ENCODE assay signal across 8 cellular contexts in the genomic region with DNA sequence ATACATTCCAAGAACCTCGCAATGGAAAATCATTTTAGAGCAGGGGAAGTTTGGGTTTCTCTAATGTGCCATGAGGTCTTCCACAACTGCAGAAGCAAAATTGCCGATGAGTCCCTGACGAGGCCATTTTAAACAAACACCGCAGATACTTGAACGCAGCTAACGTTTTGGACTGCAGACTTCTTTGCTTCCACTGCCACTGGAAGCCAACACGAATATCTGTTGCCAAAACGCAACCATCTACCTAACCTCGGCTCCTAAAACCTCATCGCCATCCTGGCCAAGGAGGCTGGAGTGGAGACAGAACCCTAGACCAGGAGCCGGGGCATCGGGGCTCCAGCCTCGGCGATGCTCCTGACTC. TPM values are rescaled to one million over a fixed set of nuclear protein-coding genes. Genes with fewer than 3 reads are reported as not detected.
DNase-seq lines count a peak whose midpoint lies in the region; ATAC-seq and TF ChIP-seq lines count a peak whose summit lies in the region.

No MANE protein-coding gene starts in this region.

- peaks cover 42% of the 10 kb centered on the region for H3K4me1 ChIP-seq in body of pancreas

- CTCF ChIA-PET in activated naive CD4-positive, alpha-beta T cell treated with anti-CD3 and anti-CD28 coated beads, Interleukin-2, amount 10 ng/mL, durations not matched to agents 7 days and 5 days (lab: Charles Lee): interaction anchor here (1.4 kb wide), 1 partner anchor 223 kb away, joined by 5 read pairs; no protein-coding TSS in a partner anchor

- H3K27me3 ChIP-seq in body of pancreas (no peaks in the 10 kb centered on the region), layer of hippocampus (ENCODE audit: control insufficient read depth, insufficient read depth, low read length) (no peaks in the 10 kb centered on the region)

- no peaks in the 10 kb centered on the region for H3K9me3 ChIP-seq in body of pancreas

- H3K36me3 Mint-ChIP-seq in activated naive CD4-positive, alpha-beta T cell treated with anti-CD3 and anti-CD28 coated beads, Interleukin-2, amount 10 ng/mL, durations not matched to agents 7 days and 5 days: peaks cover 3% of the 10 kb centered on the region

- DNase-seq in activated naive CD4-positive, alpha-beta T cell treated with anti-CD3 and anti-CD28 coated beads, Interleukin-2, amount 10 ng/mL, durations not matched to agents 7 days and 5 days: no peak
- no peak for DNase-seq in activated naive CD4-positive, alpha-beta T cell treated with Interleukin-2 at 50 U/mL for 16 hours
- DNase-seq in NCI-H1105 treated with DMSO at 0.1 percent for 48 hours (lab: John Stamatoyannopoulos, UW): peak; percentile 27
- DNase-seq in body of pancreas: no peak
- DNase-seq in superior temporal gyrus (ENCODE audit: extremely low spot score): peak; percentile 60

- H3K36me3 ChIP-seq in body of pancreas (replicated peaks in 1 of 2; ENCODE audit: insufficient read depth in 1 of 2, low read depth in 2 of 2): no peaks in the 10 kb centered on the region

- peak overlapping the region; percentile 98 for H3K27ac Mint-ChIP-seq in activated naive CD4-positive, alpha-beta T cell treated with anti-CD3 and anti-CD28 coated beads, Interleukin-2, amount 10 ng/mL, durations not matched to agents 7 days and 5 days

- peak overlapping the region; percentile 64 to 76 for H3K4me3 ChIP-seq in body of pancreas

- peak overlapping the region; percentile 98 for H3K4me3 Mint-ChIP-seq in activated naive CD4-positive, alpha-beta T cell treated with anti-CD3 and anti-CD28 coated beads, Interleukin-2, amount 10 ng/mL, durations not matched to agents 7 days and 5 days

- no peak for TF ChIP-seq POLR2A in body of pancreas (IDR thresholded peaks at IDR 0.05)

- H3K27me3 Mint-ChIP-seq in activated naive CD4-positive, alpha-beta T cell treated with anti-CD3 and anti-CD28 coated beads, Interleukin-2, amount 10 ng/mL, durations not matched to agents 7 days and 5 days: peaks cover 14% of the 10 kb centered on the region

- intact Hi-C loops in body of pancreas (cut with DNase I): no loop called here

- H3K4me1 Mint-ChIP-seq in activated naive CD4-positive, alpha-beta T cell treated with anti-CD3 and anti-CD28 coated beads, Interleukin-2, amount 10 ng/mL, durations not matched to agents 7 days and 5 days: peaks cover 27% of the 10 kb centered on the region

- peak overlapping the region; percentile 89 to 96 (median 94) for H3K27ac ChIP-seq in body of pancreas
- peak overlapping the region; percentile 85 for H3K27ac ChIP-seq in layer of hippocampus (ENCODE audit: low read depth, low read length)

- 0 to 2% methylated on average over 9 to 14 of the region's 14 CpGs for WGBS in body of pancreas, 2 donors

- ATAC-seq in body of pancreas: peak; percentile 1
- no peak for ATAC-seq in GM21367 (IDR thresholded peaks at IDR 0.05; ENCODE audit: unreplicated experiment)
- no peak for ATAC-seq in HG03039 (IDR thresholded peaks at IDR 0.05; ENCODE audit: unreplicated experiment)

- TF ChIP-seq CTCF in body of pancreas (IDR thresholded peaks at IDR 0.05): no peak

- no peaks in the 10 kb centered on the region for H3K9me3 Mint-ChIP-seq in activated naive CD4-positive, alpha-beta T cell treated with anti-CD3 and anti-CD28 coated beads, Interleukin-2, amount 10 ng/mL, durations not matched to agents 7 days and 5 days

RNA-seq across cellular contexts. Expression of gene WDR91, which starts 0.5 kb away (rescaled TPM):
- 10 to 100 TPM; 28.0 to 32.4 TPM for total RNA-seq in body of pancreas

RNA-seq across cellular contexts. Expression of gene STRA8, which starts 22.8 kb away (rescaled TPM):
- not detected for total RNA-seq in body of pancreas

RNA-seq across cellular contexts. Expression of gene CYREN, which starts 40.3 kb away (rescaled TPM):
- total RNA-seq in body of pancreas: 10 to 100 TPM; 32.9 to 40.5 TPM

Comparison
In these comparisons a context has a peak if more than half of its experiments do, and no peak if none do; other contexts are left out.
1. DNase-seq: peak in NCI-H1105 treated with DMSO at 0.1 percent for 48 hours (single experiment) and superior temporal gyrus (single experiment); none in activated naive CD4-positive, alpha-beta T cell treated with anti-CD3 and anti-CD28 coated beads, Interleukin-2, amount 10 ng/mL, durations not matched to agents 7 days and 5 days (single experiment), activated naive CD4-positive, alpha-beta T cell treated with Interleukin-2 at 50 U/mL for 16 hours (single experiment) and body of pancreas (0 of 4).